In genomic region chr12:91982946-91983345, GRCh38 we compare ENCODE assay signal across 21 cellular contexts.
DNase-seq lines count a peak whose midpoint lies in the region; ATAC-seq, FAIRE-seq and TF ChIP-seq lines count a peak whose summit lies in the region.
"Had no signal": no experiment of that assay in that cellular context is flagged by ENCODE, and none has a peak within 500 bp of the region (broad histone marks: within the 10 kb centered on the region; RNA-seq: fewer than 3 reads in every experiment).

No MANE protein-coding gene starts in this region.

- TF ChIP-seq EP300 in HepG2 (IDR thresholded peaks at IDR 0.05; ENCODE audit: low read depth in 2 of 2, low read length in 2 of 2) (no peak), HepG2 (CRISPR knock-in tag; IDR thresholded peaks at IDR 0.05; ENCODE audit: borderline replicate concordance) (no peak)

- no peak overlapping the region for H2BK15ac ChIP-seq in neuronal stem cell (ENCODE audit: low read length)

- no peaks in the 10 kb centered on the region for H3K9me3 ChIP-seq in HepG2 (ENCODE audit: low read length)
- H3K9me3 ChIP-seq in right lobe of liver: no peaks in the 10 kb centered on the region
- no peaks in the 10 kb centered on the region for H3K9me3 ChIP-seq in neuronal stem cell (replicated peaks in 1 of 2; ENCODE audit: control insufficient read depth in 2 of 2, insufficient read depth in 1 of 2, low read depth in 1 of 2, low read length in 2 of 2)
- H3K9me3 ChIP-seq: BLaER1 treated with 17β-estradiol and CSF1 and Interleukin-3, amounts not matched to agents 10 nM and 100 nM had no signal

- FAIRE-seq in HepG2 (lab: Jason Lieb, UNC) (no peak), H54 (lab: Jason Lieb, UNC) (no peak)
- FAIRE-seq: A204.1, G401.6, GM18507 had no signal

- intact Hi-C loops in HepG2 (cut with micrococcal nuclease; ENCODE audit: unreplicated experiment): loop anchor here (5.0 kb wide), 1 partner anchor 909 kb away; no protein-coding TSS in a partner anchor
- intact Hi-C loops in right lobe of liver (cut with DNase I): no loop called here
- intact Hi-C loops in head of caudate nucleus (cut with DNase I): no loop called here

- H3K27ac Mint-ChIP-seq in immature natural killer cell: peak overlapping the region; percentile 48 to 83 (median 73)
- H3K27ac Mint-ChIP-seq: GM23338 had no signal

- ATAC-seq in HepG2 (peak; percentile 31; the same call in 2 of the 3 replicates), right lobe of liver (no peak), GM18502 (IDR thresholded peaks at IDR 0.05; ENCODE audit: poor library complexity, unreplicated experiment) (no peak)
- ATAC-seq: GM23338, Panc1, Right ventricle myocardium inferior had no signal

- H3K27ac ChIP-seq in HepG2 (ENCODE audit: extremely low read length, insufficient read depth, low read length): no peak overlapping the region
- H3K27ac ChIP-seq in right lobe of liver: no peak overlapping the region
- no peak overlapping the region for H3K27ac ChIP-seq in neuronal stem cell (replicated peaks; ENCODE audit: low read length)
- H3K27ac ChIP-seq: BLaER1 treated with 17β-estradiol and CSF1 and Interleukin-3, amounts not matched to agents 10 nM and 100 nM; KMS-11 had no signal

- H3K9ac ChIP-seq in HepG2 (ENCODE audit: insufficient read depth, low read depth, low read length) (no peak overlapping the region), neuronal stem cell (ENCODE audit: low read depth, low read length, poor library complexity) (no peak overlapping the region)
- H3K9ac ChIP-seq: BLaER1 treated with 17β-estradiol and CSF1 and Interleukin-3, amounts not matched to agents 10 nM and 100 nM; KMS-11 had no signal

- no peak overlapping the region for H4K8ac ChIP-seq in neuronal stem cell (ENCODE audit: low read depth, low read length)

- H3K27me3 ChIP-seq in HepG2 (ENCODE audit: control insufficient read depth in 1 of 2, insufficient read depth in 2 of 2, low read length in 2 of 2) (no peaks in the 10 kb centered on the region; a peak in 1 of 5 replicates), right lobe of liver (no peaks in the 10 kb centered on the region), neuronal stem cell (ENCODE audit: control insufficient read depth in 3 of 3, insufficient read depth in 3 of 3, low read depth in 1 of 3, low read length in 3 of 3) (no peaks in the 10 kb centered on the region)
- H3K27me3 ChIP-seq: BLaER1 treated with 17β-estradiol and CSF1 and Interleukin-3, amounts not matched to agents 10 nM and 100 nM had no signal

- TF ChIP-seq CTCF in HepG2 (CRISPR knock-in tag; IDR thresholded peaks at IDR 0.05) (no peak), right lobe of liver (IDR thresholded peaks at IDR 0.05) (no peak)

- H3K79me2 ChIP-seq in HepG2 (ENCODE audit: insufficient read depth, low read length): no peaks in the 10 kb centered on the region

- H3K27me3 Mint-ChIP-seq in immature natural killer cell (ENCODE audit: low read depth in 3 of 3): peaks cover 0 to 5% (median 3%) of the 10 kb centered on the region in 3 donors

- H3K9me3 Mint-ChIP-seq in immature natural killer cell: no peaks in the 10 kb centered on the region
- H3K9me3 Mint-ChIP-seq: GM23338 had no signal

- no peaks in the 10 kb centered on the region for H4K20me1 ChIP-seq in HepG2 (ENCODE audit: insufficient read depth, low read length)
- H4K20me1 ChIP-seq: BLaER1 treated with 17β-estradiol and CSF1 and Interleukin-3, amounts not matched to agents 10 nM and 100 nM had no signal

- CTCF ChIA-PET in HepG2 (lab: Yijun Ruan, JAX; ENCODE audit: low intra/inter-chr PET ratio, low total read pairs): no interaction called here

- no peak overlapping the region for H3K4ac ChIP-seq in neuronal stem cell (ENCODE audit: low read length)

- TF ChIP-seq RAD21 in HepG2 (CRISPR knock-in tag; IDR thresholded peaks at IDR 0.05): no peak

- no peaks in the 10 kb centered on the region for H3K4me1 ChIP-seq in HepG2 (ENCODE audit: insufficient read depth, low read length)
- no peaks in the 10 kb centered on the region for H3K4me1 ChIP-seq in right lobe of liver
- H3K4me1 ChIP-seq in neuronal stem cell (ENCODE audit: control insufficient read depth in 2 of 2, insufficient read depth in 1 of 2, low read depth in 1 of 2, low read length in 2 of 2): peaks cover 17 to 22% of the 10 kb centered on the region in 2 donors

- TF ChIP-seq POLR2A in HepG2 (IDR thresholded peaks at IDR 0.05; ENCODE audit: insufficient read depth in 1 of 2, low read depth in 2 of 2, low read length in 2 of 2) (no peak), right lobe of liver (IDR thresholded peaks at IDR 0.05) (no peak), H54 (IDR thresholded peaks at IDR 0.05; ENCODE audit: low read depth, low read length) (no peak)

- 32% methylated on average over 4 of the region's 5 CpGs for WGBS in HepG2 (ENCODE audit: low lambda C conversion rate)
- 80% methylated on average over 3 of the region's 5 CpGs for WGBS in right lobe of liver (ENCODE audit: insufficient coverage, low coverage, low lambda C conversion rate, missing lambda C conversion rate)
- no CpG with 5 or more reads among the region's 5 CpGs for WGBS in neuronal stem cell (ENCODE audit: extremely low coverage in 2 of 2, insufficient read length in 2 of 2, insufficient replicate concordance in 1 of 2), 2 donors

- POLR2A ChIA-PET in HepG2 (lab: Yijun Ruan, JAX): no interaction called here

- no peak overlapping the region for H3K4me3 ChIP-seq in HepG2 (replicated peaks in 1 of 3; ENCODE audit: insufficient read depth in 1 of 3, low read depth in 2 of 3, low read length in 3 of 3)
- H3K4me3 ChIP-seq in right lobe of liver: no peak overlapping the region
- H3K4me3 ChIP-seq in neuronal stem cell (ENCODE audit: low read length in 2 of 2): no peak overlapping the region
- H3K4me3 ChIP-seq: BLaER1 treated with 17β-estradiol and CSF1 and Interleukin-3, amounts not matched to agents 10 nM and 100 nM; GM23338 had no signal

- DNase-seq in HepG2 (ENCODE audit: low spot score) (no peak), right lobe of liver (no peak), immature natural killer cell (peak; percentile 11 to 45 (median 31)), neuronal stem cell (ENCODE audit: low spot score) (no peak), H54 (ENCODE audit: insufficient read length, low spot score) (no peak), head of caudate nucleus (no peak)
- no peak for DNase-seq in activated CD4-positive, CD25-positive, alpha-beta regulatory T cell treated with anti-CD3 and anti-CD28 coated beads, Interleukin-2, amount 50 U/mL, for 72 hours
- DNase-seq: DND-41, NCI-H1092 treated with DMSO at 0.1 percent for 48 hours, NCI-H1694, NCI-H2227 treated with DMSO at 0.1 percent for 48 hours, NCI-H524 had no signal

- no peak overlapping the region for H2BK120ac ChIP-seq in neuronal stem cell (ENCODE audit: low read depth, low read length)

- H3K18ac ChIP-seq in neuronal stem cell (ENCODE audit: low read length): peak overlapping the region; percentile 60

- no peak overlapping the region for H2BK12ac ChIP-seq in neuronal stem cell (ENCODE audit: low read length)

- in situ Hi-C loops in HepG2 (cut with HindIII; ENCODE audit: extremely low pct_ligation_motif_present, low pct_unique_long_range_greater_than_20kb): no loop called here

- peaks cover 38 to 52% of the 10 kb centered on the region in 2 donors for H3K4me1 Mint-ChIP-seq in immature natural killer cell

- no TSS peak for BruUV-seq in HepG2 (replicated peaks; lab: Mats Ljungman, UMichigan)

- H4K91ac ChIP-seq in neuronal stem cell (ENCODE audit: low read depth, low read length, poor library complexity): no peak overlapping the region

- H3K4me2 ChIP-seq in HepG2 (ENCODE audit: low read depth, low read length): no peak overlapping the region
- H3K4me2 ChIP-seq in neuronal stem cell (ENCODE audit: insufficient read depth, low read length, poor library complexity, severe bottlenecking): no peak overlapping the region
- H3K4me2 ChIP-seq: BLaER1 treated with 17β-estradiol and CSF1 and Interleukin-3, amounts not matched to agents 10 nM and 100 nM; GM23338; KMS-11 had no signal

- no peaks in the 10 kb centered on the region for H3K36me3 Mint-ChIP-seq in immature natural killer cell

- peak overlapping the region in 3 of 5 donors; percentile 11 to 41 (median 15) for H3K4me3 Mint-ChIP-seq in immature natural killer cell
- H3K4me3 Mint-ChIP-seq: GM23338 had no signal

- no peak overlapping the region for H3K23ac ChIP-seq in neuronal stem cell (ENCODE audit: low read depth, low read length, poor library complexity)

- no peaks in the 10 kb centered on the region for H3K36me3 ChIP-seq in HepG2 (replicated peaks in 1 of 2; ENCODE audit: control insufficient read depth in 1 of 2, insufficient read depth in 2 of 2, low read length in 2 of 2)
- H3K36me3 ChIP-seq in right lobe of liver: no peaks in the 10 kb centered on the region
- no peaks in the 10 kb centered on the region for H3K36me3 ChIP-seq in neuronal stem cell (replicated peaks in 1 of 2; ENCODE audit: control insufficient read depth in 2 of 2, insufficient read depth in 2 of 2, low read length in 2 of 2)
- H3K36me3 ChIP-seq: BLaER1 treated with 17β-estradiol and CSF1 and Interleukin-3, amounts not matched to agents 10 nM and 100 nM had no signal

- H3K14ac ChIP-seq in neuronal stem cell (ENCODE audit: low read length): no peak overlapping the region

- H2AFZ ChIP-seq in HepG2 (ENCODE audit: low read length) (no peak overlapping the region), neuronal stem cell (ENCODE audit: low read length) (no peak overlapping the region)
- H2AFZ ChIP-seq: GM23338 had no signal

- H2AK5ac ChIP-seq in neuronal stem cell (ENCODE audit: low read depth, low read length): no peak overlapping the region

- no peak overlapping the region for H2BK5ac ChIP-seq in neuronal stem cell (ENCODE audit: low read length)

- H3K79me1 ChIP-seq in neuronal stem cell (ENCODE audit: low read depth, low read length): no peaks in the 10 kb centered on the region

TF ChIP-seq in HepG2, 621 proteins besides CTCF, POLR2A, EP300 and RAD21 (continues in another document):
- TF ChIP-seq ZNF331 (CRISPR knock-in tag; IDR thresholded peaks at IDR 0.05) (no peak), ZFX (CRISPR knock-in tag; IDR thresholded peaks at IDR 0.05; ENCODE audit: low read depth) (no peak), CEBPB (IDR thresholded peaks at IDR 0.05; ENCODE audit: borderline replicate concordance, low read depth, low read length) (no peak), ESRRA (CRISPR knock-in tag; IDR thresholded peaks at IDR 0.05; ENCODE audit: low read depth) (no peak)

Comparison
In these comparisons a context has a peak if more than half of its experiments do, and no peak if none do; other contexts are left out.
1. DNase-seq: peak in immature natural killer cell (3 of 3); none in HepG2 (single experiment), right lobe of liver (0 of 3), neuronal stem cell (single experiment), H54 (single experiment), head of caudate nucleus (0 of 42) and activated CD4-positive, CD25-positive, alpha-beta regulatory T cell treated with anti-CD3 and anti-CD28 coated beads, Interleukin-2, amount 50 U/mL, for 72 hours (single experiment).